Comparison of ENCODE assay signal across 20 cellular contexts in genomic region chr22:40226620-40227019, GRCh38. TPM values are rescaled to one million over a fixed set of nuclear protein-coding genes. Genes with fewer than 3 reads are reported as not detected.
DNase-seq lines count a peak whose midpoint lies in the region; ATAC-seq and TF ChIP-seq lines count a peak whose summit lies in the region.
"Had no signal": no experiment of that assay in that cellular context is flagged by ENCODE, and none has a peak within 500 bp of the region (broad histone marks: within the 10 kb centered on the region; RNA-seq: fewer than 3 reads in every experiment).

No MANE protein-coding gene starts in this region.

- H3K9me3 Mint-ChIP-seq in CD4-positive, alpha-beta T cell = no peaks in the 10 kb centered on the region
- H3K9me3 Mint-ChIP-seq in CD8-positive, alpha-beta memory T cell = no peaks in the 10 kb centered on the region
- H3K9me3 Mint-ChIP-seq in activated naive CD8-positive, alpha-beta T cell treated with anti-CD3 and anti-CD28 coated beads, Interleukin-2, amount 10 ng/mL, durations not matched to agents 7 days and 5 days = no peaks in the 10 kb centered on the region
- H3K9me3 Mint-ChIP-seq in naive thymus-derived CD8-positive, alpha-beta T cell = no peaks in the 10 kb centered on the region

- peaks cover 57% of the 10 kb centered on the region for H3K36me3 Mint-ChIP-seq in CD4-positive, alpha-beta T cell (ENCODE audit: low read depth)
- H3K36me3 Mint-ChIP-seq in CD8-positive, alpha-beta memory T cell = peaks cover 2 to 36% (median 4%) of the 10 kb centered on the region in 3 donors
- H3K36me3 Mint-ChIP-seq in activated naive CD8-positive, alpha-beta T cell treated with anti-CD3 and anti-CD28 coated beads, Interleukin-2, amount 10 ng/mL, durations not matched to agents 7 days and 5 days = peaks cover 19% of the 10 kb centered on the region
- peaks cover 0 to 52% (median 18%) of the 10 kb centered on the region in 3 donors for H3K36me3 Mint-ChIP-seq in naive thymus-derived CD8-positive, alpha-beta T cell

- peak overlapping the region; percentile 82 for H3K27ac Mint-ChIP-seq in CD4-positive, alpha-beta T cell
- H3K27ac Mint-ChIP-seq in CD8-positive, alpha-beta memory T cell = peak overlapping the region in 5 of 8 donors; percentile 20 to 80 (median 51)
- H3K27ac Mint-ChIP-seq in activated naive CD8-positive, alpha-beta T cell treated with anti-CD3 and anti-CD28 coated beads, Interleukin-2, amount 10 ng/mL, durations not matched to agents 7 days and 5 days = peak overlapping the region; percentile 3
- peak overlapping the region in 7 of 10 donors; percentile 12 to 75 (median 41) for H3K27ac Mint-ChIP-seq in naive thymus-derived CD8-positive, alpha-beta T cell

- H3K9me3 ChIP-seq in CD4-positive, alpha-beta T cell (ENCODE audit: control insufficient read depth, low read length) = no peaks in the 10 kb centered on the region
- H3K9me3 ChIP-seq in CD8-positive, alpha-beta memory T cell (ENCODE audit: low read length) = no peaks in the 10 kb centered on the region
- H3K9me3 ChIP-seq: SK-N-SH had no signal

- intact Hi-C loops in CD4-positive, alpha-beta T cell (cut with DNase I, micrococcal nuclease) = no loop called here

- no peaks in the 10 kb centered on the region for H3K27me3 Mint-ChIP-seq in CD4-positive, alpha-beta T cell
- peaks cover 0 to 1% of the 10 kb centered on the region in 2 donors for H3K27me3 Mint-ChIP-seq in CD8-positive, alpha-beta memory T cell
- no peaks in the 10 kb centered on the region for H3K27me3 Mint-ChIP-seq in activated naive CD8-positive, alpha-beta T cell treated with anti-CD3 and anti-CD28 coated beads, Interleukin-2, amount 10 ng/mL, durations not matched to agents 7 days and 5 days
- no peaks in the 10 kb centered on the region for H3K27me3 Mint-ChIP-seq in naive thymus-derived CD8-positive, alpha-beta T cell

- no peak for DNase-seq in CD4-positive, alpha-beta T cell
- no peak for DNase-seq in CD8-positive, alpha-beta memory T cell
- DNase-seq in activated naive CD8-positive, alpha-beta T cell treated with anti-CD3 and anti-CD28 coated beads, Interleukin-2, amount 10 ng/mL, durations not matched to agents 7 days and 5 days = no peak
- DNase-seq in naive thymus-derived CD8-positive, alpha-beta T cell = no peak
- no peak for DNase-seq in T-helper 9 cell
- DNase-seq: ACHN; AML-193; DND-41; GDM1; Karpas-422; MM.1S; NCI-H187 treated with DMSO at 0.1 percent for 48 hours; NCI-H2171; NCI-H446; NK-92 treated with Interleukin-12 subunit alpha and Interleukin-12 subunit beta, amount 100 ng/mL, for 24 hours; SHP77; SK-N-SH had no signal

- H3K4me3 ChIP-seq in CD8-positive, alpha-beta memory T cell (ENCODE audit: low read length) = no peak overlapping the region
- H3K4me3 ChIP-seq: GM12878 had no signal

- H3K27ac ChIP-seq in CD4-positive, alpha-beta T cell (ENCODE audit: low read depth, low read length) = no peak overlapping the region
- no peak overlapping the region for H3K27ac ChIP-seq in CD8-positive, alpha-beta memory T cell (ENCODE audit: low read depth, low read length)

- CTCF ChIA-PET in CD4-positive, alpha-beta T cell (lab: Charles Lee) = interaction anchor here (2.9 to 3.2 kb wide), 2 partner anchors 13 to 47 kb away, joined by 10 read pairs; partner anchors contain the start of gene TNRC6B
- CTCF ChIA-PET in CD8-positive, alpha-beta memory T cell (lab: Charles Lee) = interaction anchor here (1.3 kb wide), 1 partner anchor 14 kb away, joined by 3 read pairs; no protein-coding TSS in a partner anchor

- H3K4me1 ChIP-seq in CD8-positive, alpha-beta memory T cell (ENCODE audit: insufficient read depth, low read length) = peaks cover 19% of the 10 kb centered on the region

- no peak for TF ChIP-seq CTCF in CD4-positive, alpha-beta T cell (IDR thresholded peaks at IDR 0.05)

- no peak for ATAC-seq in CD4-positive, alpha-beta T cell (ENCODE audit: poor library complexity)
- ATAC-seq in activated naive CD8-positive, alpha-beta T cell treated with anti-CD3 and anti-CD28 coated beads, Interleukin-2, amount 10 ng/mL, durations not matched to agents 7 days and 5 days (ENCODE audit: low read depth) = no peak
- no peak for ATAC-seq in naive thymus-derived CD8-positive, alpha-beta T cell
- ATAC-seq in GM19395 (IDR thresholded peaks at IDR 0.05; ENCODE audit: unreplicated experiment) = no peak
- ATAC-seq in HG03342 (IDR thresholded peaks at IDR 0.05; ENCODE audit: unreplicated experiment) = no peak
- ATAC-seq: GM12878 had no signal

- H3K4me1 Mint-ChIP-seq in CD4-positive, alpha-beta T cell (ENCODE audit: low read depth) = peaks cover 50% of the 10 kb centered on the region
- H3K4me1 Mint-ChIP-seq in CD8-positive, alpha-beta memory T cell = peaks cover 41 to 62% (median 47%) of the 10 kb centered on the region in 3 donors
- peaks cover 18% of the 10 kb centered on the region for H3K4me1 Mint-ChIP-seq in activated naive CD8-positive, alpha-beta T cell treated with anti-CD3 and anti-CD28 coated beads, Interleukin-2, amount 10 ng/mL, durations not matched to agents 7 days and 5 days
- H3K4me1 Mint-ChIP-seq in naive thymus-derived CD8-positive, alpha-beta T cell = peaks cover 25 to 65% (median 60%) of the 10 kb centered on the region in 4 donors

- no peaks in the 10 kb centered on the region for H3K27me3 ChIP-seq in CD4-positive, alpha-beta T cell (ENCODE audit: control insufficient read depth, insufficient read depth, low read length)
- no peaks in the 10 kb centered on the region for H3K27me3 ChIP-seq in CD8-positive, alpha-beta memory T cell (ENCODE audit: insufficient read depth, low read length, poor library complexity, severe bottlenecking)

- H3K4me3 Mint-ChIP-seq in CD4-positive, alpha-beta T cell = no peak overlapping the region
- H3K4me3 Mint-ChIP-seq in CD8-positive, alpha-beta memory T cell = no peak overlapping the region
- H3K4me3 Mint-ChIP-seq in activated naive CD8-positive, alpha-beta T cell treated with anti-CD3 and anti-CD28 coated beads, Interleukin-2, amount 10 ng/mL, durations not matched to agents 7 days and 5 days = no peak overlapping the region
- peak overlapping the region in 1 of 10 donors; percentile 31 for H3K4me3 Mint-ChIP-seq in naive thymus-derived CD8-positive, alpha-beta T cell

- POLR2A ChIA-PET in CD4-positive, alpha-beta T cell (lab: Charles Lee) = interaction anchor here (1.1 kb wide), 1 partner anchor 182 kb away, joined by 3 read pairs; no protein-coding TSS in a partner anchor
- POLR2A ChIA-PET in CD8-positive, alpha-beta memory T cell (lab: Charles Lee) = no interaction called here
- POLR2A ChIA-PET in activated naive CD8-positive, alpha-beta T cell treated with anti-CD3 and anti-CD28 coated beads, Interleukin-2, amount 10 ng/mL, durations not matched to agents 7 days and 5 days (lab: Charles Lee) = no interaction called here
- POLR2A ChIA-PET in naive thymus-derived CD8-positive, alpha-beta T cell (lab: Charles Lee) = interaction anchor here (0.6 to 1.1 kb wide), 4 partner anchors 9 to 160 kb away, joined by 3 to 5 read pairs (median 4); no protein-coding TSS in a partner anchor

- peaks cover 5% of the 10 kb centered on the region for H3K36me3 ChIP-seq in CD8-positive, alpha-beta memory T cell (ENCODE audit: insufficient read depth, low read length)

RNA-seq across cellular contexts. Expression of gene TNRC6B, which starts 48.9 kb away (rescaled TPM):
- total RNA-seq in CD4-positive, alpha-beta T cell = 100 to 1,000 TPM; 110 to 111 TPM
- 10 to 100 TPM; 32.8 to 37.8 TPM for total RNA-seq in CD8-positive, alpha-beta memory T cell
- polyA plus RNA-seq in CD8-positive, alpha-beta memory T cell = 109 TPM
- 10 to 100 TPM; 89.6 to 91.4 TPM for total RNA-seq in activated naive CD8-positive, alpha-beta T cell treated with anti-CD3 and anti-CD28 coated beads, Interleukin-2, amount 10 ng/mL, durations not matched to agents 7 days and 5 days
- total RNA-seq in naive thymus-derived CD8-positive, alpha-beta T cell = 100 to 1,000 TPM; 134 to 142 TPM
- polyA plus RNA-seq in naive thymus-derived CD8-positive, alpha-beta T cell = 100 to 1,000 TPM in 2 of 3 donors, 10 to 100 TPM in 1; 67.3 to 116 (median 115) TPM

Comparison
In these comparisons a context has a peak if more than half of its experiments do, and no peak if none do; other contexts are left out.
1. H3K27ac Mint-ChIP-seq: peak in every context shown above with its lines; median percentile 82 in CD4-positive, alpha-beta T cell; 51 in CD8-positive, alpha-beta memory T cell; 41 in naive thymus-derived CD8-positive, alpha-beta T cell; 3 in activated naive CD8-positive, alpha-beta T cell treated with anti-CD3 and anti-CD28 coated beads, Interleukin-2, amount 10 ng/mL, durations not matched to agents 7 days and 5 days.
2. POLR2A ChIA-PET loops: an anchor here in CD4-positive, alpha-beta T cell (1.1 kb wide) and naive thymus-derived CD8-positive, alpha-beta T cell (0.6 to 1.1 kb wide); none called in CD8-positive, alpha-beta memory T cell and activated naive CD8-positive, alpha-beta T cell treated with anti-CD3 and anti-CD28 coated beads, Interleukin-2, amount 10 ng/mL, durations not matched to agents 7 days and 5 days.